In the genomic region with DNA sequence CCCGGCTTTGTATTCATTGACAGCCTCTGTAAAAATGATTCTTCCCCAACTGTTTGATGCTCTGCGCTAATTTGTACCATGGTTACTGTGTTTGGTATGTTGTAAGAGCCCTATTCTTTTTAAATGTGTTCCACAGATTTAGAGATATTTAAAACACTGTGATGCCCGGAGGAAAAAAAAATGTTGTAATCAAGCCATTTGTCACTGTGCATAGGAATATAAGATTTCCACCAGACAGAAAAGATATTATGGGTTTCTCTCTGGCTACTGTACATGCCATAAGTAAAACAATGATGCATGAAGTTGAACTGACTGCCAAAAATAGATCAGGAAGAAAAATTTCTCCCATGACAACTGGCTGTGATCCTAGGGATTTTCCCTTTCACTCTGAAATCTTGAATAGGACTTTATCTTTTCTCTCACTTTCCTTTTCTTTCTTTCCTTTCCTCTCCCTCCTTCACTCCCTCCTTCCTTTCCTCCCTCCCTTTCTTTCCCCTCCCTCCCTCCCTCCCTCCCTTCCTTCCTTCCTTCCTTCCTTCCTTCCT, we compare ENCODE assay signal across 11 cellular contexts.
DNase-seq lines count a peak whose midpoint lies in the region; ATAC-seq and TF ChIP-seq lines count a peak whose summit lies in the region.
"Had no signal": no experiment of that assay in that cellular context is flagged by ENCODE, and none has a peak within 500 bp of the region (broad histone marks: within the 10 kb centered on the region; RNA-seq: fewer than 3 reads in every experiment).

No MANE protein-coding gene starts in this region.

- BruUV-seq in A673 (replicated peaks; lab: Mats Ljungman, UMichigan), result TSS peak; percentile 87
- no TSS peak for BruUV-seq in PC-3 (replicated peaks; lab: Mats Ljungman, UMichigan)

- H3K9me2 ChIP-seq in PC-3 (replicated peaks; ENCODE audit: low read length), result no peaks in the 10 kb centered on the region

- no peaks in the 10 kb centered on the region for H3K9me3 ChIP-seq in A673 (ENCODE audit: low read depth, low read length, poor library complexity, severe bottlenecking)
- H3K9me3 ChIP-seq in PC-3 (ENCODE audit: low read length), result no peaks in the 10 kb centered on the region
- no peaks in the 10 kb centered on the region for H3K9me3 ChIP-seq in muscle layer of colon (ENCODE audit: low read length)

- no peak overlapping the region for H2AFZ ChIP-seq in PC-3 (ENCODE audit: low read length)

- POLR2A ChIA-PET in A673 (lab: Charles Lee; ENCODE audit: low non-redundant PET), result no interaction called here
- POLR2A ChIA-PET in PC-3 (lab: Charles Lee; ENCODE audit: unreplicated experiment), result no interaction called here

- no peaks in the 10 kb centered on the region for H3K79me2 ChIP-seq in PC-3 (ENCODE audit: low read length)

- no peaks in the 10 kb centered on the region for H3F3A ChIP-seq in PC-3 (ENCODE audit: low read length, unreplicated experiment)

- CTCF ChIA-PET in A673 (lab: Charles Lee), result interaction anchor here (0.6 to 0.7 kb wide), 2 partner anchors 382 to 394 kb away, joined by 3 to 4 read pairs; no protein-coding TSS in a partner anchor
- CTCF ChIA-PET in PC-3 (lab: Charles Lee), result no interaction called here

- ATAC-seq in PC-3, result 0 out of 2 replicates have a peak, but pooled peaks have one; percentile 20
- no peak for ATAC-seq in HG03175 (IDR thresholded peaks at IDR 0.05; ENCODE audit: unreplicated experiment)
- ATAC-seq in GM19395 (IDR thresholded peaks at IDR 0.05; ENCODE audit: unreplicated experiment), result no peak
- ATAC-seq in HG03159 (IDR thresholded peaks at IDR 0.05; ENCODE audit: unreplicated experiment), result no peak
- ATAC-seq: activated CD8-positive, alpha-beta T cell treated with anti-CD3 and anti-CD28 coated beads, Interleukin-2, amount 10 ng/mL, durations not matched to agents 7 days and 5 days had no signal

- H3K4me1 ChIP-seq in A673 (ENCODE audit: insufficient read depth, low read length, poor library complexity, severe bottlenecking), result peaks cover 50% of the 10 kb centered on the region
- no peaks in the 10 kb centered on the region for H3K4me1 ChIP-seq in PC-3 (ENCODE audit: insufficient read depth, low read length)
- H3K4me1 ChIP-seq in muscle layer of colon (ENCODE audit: insufficient read depth, low read length), result peaks cover 30% of the 10 kb centered on the region

- TF ChIP-seq CTCF in A673 (conservative IDR thresholded peaks at IDR 0.05; ENCODE audit: low read depth, low read length) (no peak), PC-3 (conservative IDR thresholded peaks at IDR 0.05; ENCODE audit: low read depth, low read length) (no peak), epithelial cell of esophagus (IDR thresholded peaks at IDR 0.05; ENCODE audit: insufficient read depth, low read depth, low read length, missing control alignments) (no peak)

- H3K27me3 ChIP-seq in A673 (replicated peaks; ENCODE audit: insufficient read depth, low read depth, low read length, poor library complexity), result no peaks in the 10 kb centered on the region
- H3K27me3 ChIP-seq in PC-3 (ENCODE audit: low read length), result no peaks in the 10 kb centered on the region
- H3K27me3 ChIP-seq in muscle layer of colon (ENCODE audit: control insufficient read depth in 1 of 2, insufficient read depth in 2 of 2, low read length in 2 of 2), result no peaks in the 10 kb centered on the region
- H3K27me3 ChIP-seq: BLaER1 treated with 17β-estradiol and CSF1 and Interleukin-3, amounts not matched to agents 10 nM and 100 nM had no signal

- H3K9ac ChIP-seq in PC-3 (ENCODE audit: low read length) (no peak overlapping the region), muscle layer of colon (ENCODE audit: low read length) (peak overlapping the region; percentile 37)
- H3K9ac ChIP-seq: BLaER1 treated with 17β-estradiol and CSF1 and Interleukin-3, amounts not matched to agents 10 nM and 100 nM had no signal

- no peak overlapping the region for H3K4me2 ChIP-seq in PC-3 (ENCODE audit: low read length)

- H4K20me1 ChIP-seq in PC-3 (ENCODE audit: low read length), result no peaks in the 10 kb centered on the region
- H4K20me1 ChIP-seq: BLaER1 treated with 17β-estradiol and CSF1 and Interleukin-3, amounts not matched to agents 10 nM and 100 nM had no signal

- intact Hi-C loops in A673 (cut with micrococcal nuclease; ENCODE audit: unreplicated experiment) (loop anchor here (2.0 to 10.0 kb wide), 4 partner anchors 90 to 933 kb away; a partner anchor contains a TSS), PC-3 (cut with micrococcal nuclease) (no loop called here)

- H3K4me3 ChIP-seq in A673 (ENCODE audit: low read depth, low read length, poor library complexity, severe bottlenecking) (no peak overlapping the region), PC-3 (ENCODE audit: low read length) (no peak overlapping the region), epithelial cell of esophagus (ENCODE audit: low read length) (no peak overlapping the region), muscle layer of colon (ENCODE audit: low read depth in 1 of 2, low read length in 2 of 2) (peak overlapping the region in 1 of 2 donors; percentile 45)
- H3K4me3 ChIP-seq: BLaER1 treated with 17β-estradiol and CSF1 and Interleukin-3, amounts not matched to agents 10 nM and 100 nM; lung had no signal

- H3K36me3 ChIP-seq in A673 (ENCODE audit: insufficient read depth, low read length, poor library complexity, severe bottlenecking), result no peaks in the 10 kb centered on the region
- H3K36me3 ChIP-seq in PC-3 (ENCODE audit: low read depth, low read length), result no peaks in the 10 kb centered on the region
- H3K36me3 ChIP-seq in muscle layer of colon (ENCODE audit: insufficient read depth, low read length), result no peaks in the 10 kb centered on the region
- H3K36me3 ChIP-seq: BLaER1 treated with 17β-estradiol and CSF1 and Interleukin-3, amounts not matched to agents 10 nM and 100 nM had no signal

- DNase-seq in A673 (ENCODE audit: low spot score) (peak; percentile 74), PC-3 (no peak), epithelial cell of esophagus (ENCODE audit: low read depth) (peak; percentile 79), NCI-H1436 treated with DMSO at 0.1 percent for 48 hours (lab: John Stamatoyannopoulos, UW) (no peak)
- DNase-seq: activated CD8-positive, alpha-beta T cell treated with anti-CD3 and anti-CD28 coated beads, Interleukin-2, amount 10 ng/mL, durations not matched to agents 7 days and 5 days had no signal

- H3K27ac ChIP-seq in A673 (ENCODE audit: low read depth, low read length, poor library complexity, severe bottlenecking) (peak overlapping the region; percentile 75), PC-3 (ENCODE audit: low read length) (no peak overlapping the region), muscle layer of colon (ENCODE audit: low read depth, low read length) (peak overlapping the region; percentile 53)
- H3K27ac ChIP-seq: BLaER1 treated with 17β-estradiol and CSF1 and Interleukin-3, amounts not matched to agents 10 nM and 100 nM had no signal

Comparison
In these comparisons a context has a peak if more than half of its experiments do, and no peak if none do; other contexts are left out.
1. DNase-seq: peak in A673 (single experiment) and epithelial cell of esophagus (single experiment); none in PC-3 (single experiment) and NCI-H1436 treated with DMSO at 0.1 percent for 48 hours (single experiment).